ENCODE assay signal across 9 cellular contexts in the genomic region with DNA sequence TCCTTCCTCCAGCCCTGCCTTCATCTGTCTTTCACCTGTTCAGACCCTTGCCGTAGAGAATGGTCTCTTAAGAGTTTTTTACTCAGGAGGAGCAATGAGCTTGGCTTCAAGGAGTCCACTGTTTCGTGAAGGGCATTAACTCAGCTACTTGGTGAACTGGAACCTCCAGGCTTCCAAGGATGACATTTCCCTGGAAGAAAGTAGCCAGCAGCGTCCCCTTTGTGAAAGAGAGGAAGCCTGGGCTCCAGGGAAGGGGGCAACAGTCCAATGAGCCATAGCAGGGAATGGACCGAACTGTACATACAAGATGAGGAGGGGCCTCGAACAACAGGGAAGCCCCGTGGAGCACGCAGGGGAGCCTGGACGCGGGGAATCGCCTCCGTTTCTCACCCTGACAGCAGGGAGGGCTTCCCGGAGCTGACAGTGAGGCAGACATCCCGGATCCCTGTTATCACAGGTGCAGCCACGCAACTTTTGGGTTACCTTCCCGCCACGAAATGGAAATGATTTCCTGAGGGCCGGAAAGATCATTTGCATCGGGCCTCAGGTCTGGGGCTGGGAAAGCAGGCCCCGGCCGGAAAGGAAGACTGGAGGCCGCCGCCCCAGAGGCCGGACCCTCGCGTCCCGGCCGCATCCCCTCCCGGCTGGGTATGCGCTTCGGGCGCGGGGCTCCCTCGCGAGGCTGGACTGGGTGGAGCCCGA. TPM values are rescaled to one million over a fixed set of nuclear protein-coding genes. Genes with fewer than 3 reads are reported as not detected.
DNase-seq lines count a peak whose midpoint lies in the region; ATAC-seq, FAIRE-seq and TF ChIP-seq lines count a peak whose summit lies in the region.
"Had no signal": no experiment of that assay in that cellular context is flagged by ENCODE, and none has a peak within 500 bp of the region (broad histone marks: within the 10 kb centered on the region; RNA-seq: fewer than 3 reads in every experiment).

No MANE protein-coding gene starts in this region.

- no peak overlapping the region for H3K27ac Mint-ChIP-seq in activated T-cell treated with anti-CD3 and anti-CD28 coated beads, Interleukin-2, amount 50 U/mL, for 72 hours

- DNase-seq in DMS 273 (lab: John Stamatoyannopoulos, UW; ENCODE audit: unreplicated experiment) (peak; percentile 13), DMS 273 treated with DMSO at 0.1 percent for 48 hours (lab: John Stamatoyannopoulos, UW) (no peak), keratinocyte (ENCODE audit: low read depth, low spot score) (no peak), smooth muscle cell (lab: John Stamatoyannopoulos, UW; ENCODE audit: unreplicated experiment) (no peak), COR-L47 (lab: John Stamatoyannopoulos, UW) (no peak), DMS153 (lab: John Stamatoyannopoulos, UW) (no peak)
- no peak for DNase-seq in activated T-cell treated with anti-CD3 and anti-CD28 coated beads, Interleukin-2, amount 50 U/mL, for 72 hours
- DNase-seq: 8988T had no signal

- H3K9me1 ChIP-seq in keratinocyte (ENCODE audit: control insufficient read depth, extremely low read depth, insufficient read depth, low read length), result peaks cover 4% of the 10 kb centered on the region

- H3K4me2 ChIP-seq in keratinocyte (ENCODE audit: control insufficient read depth, extremely low read depth, insufficient read depth, low read depth, low read length), result peak overlapping the region; percentile 97
- peak overlapping the region; percentile 95 for H3K4me2 ChIP-seq in smooth muscle cell

- WGBS in smooth muscle cell (ENCODE audit: low lambda C conversion rate), result 10% methylated on average over 35 of the region's 35 CpGs

- no peak for TF ChIP-seq CTCF in keratinocyte (optimal IDR thresholded peaks at IDR 0.05 in 1 of 3, IDR thresholded peaks at IDR 0.05 in 1 of 3, conservative IDR thresholded peaks at IDR 0.05 in 1 of 3; ENCODE audit: extremely low read depth in 1 of 3, insufficient read depth in 2 of 3, low read length in 3 of 3)
- TF ChIP-seq CTCF in smooth muscle cell (IDR thresholded peaks at IDR 0.05; ENCODE audit: borderline replicate concordance, insufficient read depth, poor library complexity, severe bottlenecking), result no peak

- peak overlapping the region; percentile 75 to 76 for H3K4me3 Mint-ChIP-seq in activated T-cell treated with anti-CD3 and anti-CD28 coated beads, Interleukin-2, amount 50 U/mL, for 72 hours

- H3K4me3 ChIP-seq in keratinocyte (ENCODE audit: control insufficient read depth in 2 of 3, extremely low read depth in 1 of 3, insufficient read depth in 2 of 3, low read depth in 1 of 3, low read length in 3 of 3) (peak overlapping the region; percentile 79 to 99 (median 95)), smooth muscle cell (peak overlapping the region; percentile 79)

- H3K4me1 ChIP-seq in keratinocyte (ENCODE audit: control insufficient read depth, extremely low read depth, insufficient read depth, low read length), result peaks cover 42% of the 10 kb centered on the region
- H3K4me1 ChIP-seq in smooth muscle cell (ENCODE audit: low read depth), result peaks cover 12% of the 10 kb centered on the region

- H3K9ac ChIP-seq in keratinocyte (ENCODE audit: control insufficient read depth, extremely low read depth, insufficient read depth, low read length), result peak overlapping the region; percentile 85
- no peak overlapping the region for H3K9ac ChIP-seq in smooth muscle cell (ENCODE audit: low read depth)

- H3K27ac ChIP-seq in keratinocyte (ENCODE audit: control insufficient read depth, insufficient read depth, low read length) (peak overlapping the region; percentile 92), smooth muscle cell (ENCODE audit: low read depth) (peak overlapping the region; percentile 45)

- H3K36me3 ChIP-seq in keratinocyte (ENCODE audit: control insufficient read depth in 2 of 2, extremely low read depth in 1 of 2, insufficient read depth in 2 of 2, low read length in 2 of 2) (peaks cover 1 to 20% of the 10 kb centered on the region in 2 experiments), smooth muscle cell (ENCODE audit: low read depth) (no peaks in the 10 kb centered on the region)

- no peaks in the 10 kb centered on the region for H3K9me3 Mint-ChIP-seq in activated T-cell treated with anti-CD3 and anti-CD28 coated beads, Interleukin-2, amount 50 U/mL, for 72 hours

- peaks cover 37% of the 10 kb centered on the region for H3K4me1 Mint-ChIP-seq in activated T-cell treated with anti-CD3 and anti-CD28 coated beads, Interleukin-2, amount 50 U/mL, for 72 hours (ENCODE audit: low read depth)

- no peak for ATAC-seq in activated T-cell treated with anti-CD3 and anti-CD28 coated beads, Interleukin-2, amount 50 U/mL, for 72 hours (replicated peaks in 1 of 2)
- no peak for ATAC-seq in GM21423 (IDR thresholded peaks at IDR 0.05; ENCODE audit: unreplicated experiment)

- H3K9me3 ChIP-seq in keratinocyte (ENCODE audit: control insufficient read depth, low read depth, low read length) (no peaks in the 10 kb centered on the region), smooth muscle cell (replicated peaks; ENCODE audit: low read depth) (no peaks in the 10 kb centered on the region)

- H2AFZ ChIP-seq in keratinocyte (ENCODE audit: control insufficient read depth, low read length) (peak overlapping the region; percentile 82), smooth muscle cell (ENCODE audit: low read depth) (peak overlapping the region; percentile 21)

- peaks cover 21% of the 10 kb centered on the region for H4K20me1 ChIP-seq in keratinocyte (ENCODE audit: control insufficient read depth, extremely low read depth, insufficient read depth, low read length)
- H4K20me1 ChIP-seq in smooth muscle cell (ENCODE audit: low read depth), result peaks cover 9% of the 10 kb centered on the region

- peaks cover 2 to 3% of the 10 kb centered on the region in 2 donors for H3K36me3 Mint-ChIP-seq in activated T-cell treated with anti-CD3 and anti-CD28 coated beads, Interleukin-2, amount 50 U/mL, for 72 hours (ENCODE audit: insufficient read depth in 2 of 2)

- H3K27me3 ChIP-seq in keratinocyte (ENCODE audit: control insufficient read depth, extremely low read depth, insufficient read depth, low read length) (no peaks in the 10 kb centered on the region), smooth muscle cell (ENCODE audit: low read depth) (no peaks in the 10 kb centered on the region)

- H3K79me2 ChIP-seq in keratinocyte (ENCODE audit: control insufficient read depth, insufficient read depth, low read length) (peaks cover 38% of the 10 kb centered on the region), smooth muscle cell (ENCODE audit: low read depth) (peaks cover 4% of the 10 kb centered on the region)

- FAIRE-seq in keratinocyte (lab: Jason Lieb, UNC), result no peak

- H3F3A ChIP-seq in smooth muscle cell (ENCODE audit: low read depth), result no peaks in the 10 kb centered on the region

- dilution Hi-C loops in keratinocyte (cut with MboI; ENCODE audit: extremely low pct_ligation_motif_present, low sequenced_read_pairs), result no loop called here

- H3K27me3 Mint-ChIP-seq in activated T-cell treated with anti-CD3 and anti-CD28 coated beads, Interleukin-2, amount 50 U/mL, for 72 hours (ENCODE audit: low read depth), result peaks cover 14% of the 10 kb centered on the region

RNA-seq across cellular contexts. Expression of gene SPINT1, which starts 0.5 kb away (rescaled TPM):
- total RNA-seq in activated T-cell treated with anti-CD3 and anti-CD28 coated beads, Interleukin-2, amount 50 U/mL, for 72 hours, result 10 to 100 TPM; 17.3 to 19.4 TPM
- polyA plus RNA-seq in keratinocyte (30.1 to 146 TPM (median 40.9 TPM) in 3 replicates), smooth muscle cell (50.2 and 140 TPM in 2 replicates)
- polyA plus RNA-seq in keratinocyte (2011; ENCODE audit: low read depth), result 70.3 TPM
- polyA plus RNA-seq in keratinocyte (2011; cell fraction: cytosol; rRNA removed), result 50.7 and 75.2 TPM in 2 replicates
- polyA plus RNA-seq in keratinocyte (2011; cell fraction: nucleus; rRNA removed), result 223 and 225 TPM in 2 replicates
- 112 and 163 TPM in 2 replicates for polyA plus RNA-seq in keratinocyte (2012; ENCODE audit: low replicate concordance)
- polyA minus RNA-seq in keratinocyte, result 55.5 to 213 TPM (median 69.5 TPM) in 3 replicates
- polyA minus RNA-seq in keratinocyte (2011; cell fraction: cytosol; rRNA and poly(A)+ RNA removed), result 91.3 TPM
- polyA minus RNA-seq in keratinocyte (2011; cell fraction: nucleus; rRNA and poly(A)+ RNA removed), result 169 and 184 TPM in 2 replicates
- 47.0 and 76.5 TPM in 2 replicates for total RNA-seq in smooth muscle cell

RNA-seq across cellular contexts. Expression of gene PPP1R14D, which starts 14.8 kb away (rescaled TPM):
- total RNA-seq in activated T-cell treated with anti-CD3 and anti-CD28 coated beads, Interleukin-2, amount 50 U/mL, for 72 hours, result not detected
- polyA plus RNA-seq in keratinocyte (not detected in 3 replicates), smooth muscle cell (not detected in 2 replicates)
- polyA plus RNA-seq in keratinocyte (2011; ENCODE audit: low read depth), result not detected
- not detected in 2 replicates for polyA plus RNA-seq in keratinocyte (2011; cell fraction: cytosol; rRNA removed)
- not detected in 2 replicates for polyA plus RNA-seq in keratinocyte (2011; cell fraction: nucleus; rRNA removed)
- not detected in 2 replicates for polyA plus RNA-seq in keratinocyte (2012; ENCODE audit: low replicate concordance)
- polyA minus RNA-seq in keratinocyte, result not detected in 3 replicates
- not detected for polyA minus RNA-seq in keratinocyte (2011; cell fraction: cytosol; rRNA and poly(A)+ RNA removed)
- not detected in 2 replicates for polyA minus RNA-seq in keratinocyte (2011; cell fraction: nucleus; rRNA and poly(A)+ RNA removed)
- not detected in 2 replicates for total RNA-seq in smooth muscle cell

RNA-seq across cellular contexts. Expression of gene RHOV, which starts 30.7 kb away (rescaled TPM):
- under 1 TPM; 0.14 to 0.23 TPM for total RNA-seq in activated T-cell treated with anti-CD3 and anti-CD28 coated beads, Interleukin-2, amount 50 U/mL, for 72 hours
- 1.2 to 12.1 TPM (median 7.1 TPM) in 3 replicates for polyA plus RNA-seq in keratinocyte
- polyA plus RNA-seq in keratinocyte (2011; ENCODE audit: low read depth), result 15.0 TPM
- 3.3 and 7.6 TPM in 2 replicates for polyA plus RNA-seq in keratinocyte (2011; cell fraction: cytosol; rRNA removed)
- polyA plus RNA-seq in keratinocyte (2011; cell fraction: nucleus; rRNA removed), result 28.3 and 31.0 TPM in 2 replicates
- polyA plus RNA-seq in keratinocyte (2012; ENCODE audit: low replicate concordance), result 1.2 and 28.5 TPM in 2 replicates
- 0.89 to 4.5 TPM (median 3.4 TPM) in 3 replicates for polyA minus RNA-seq in keratinocyte
- 5.8 TPM for polyA minus RNA-seq in keratinocyte (2011; cell fraction: cytosol; rRNA and poly(A)+ RNA removed)
- 12.0 and 15.2 TPM in 2 replicates for polyA minus RNA-seq in keratinocyte (2011; cell fraction: nucleus; rRNA and poly(A)+ RNA removed)
- 2.9 and 3.3 TPM in 2 replicates for total RNA-seq in smooth muscle cell
- polyA plus RNA-seq in smooth muscle cell, result 3.0 and 10.3 TPM in 2 replicates

RNA-seq across cellular contexts. Expression of gene DNAJC17, which starts 36.1 kb away (rescaled TPM):
- 10 to 100 TPM; 26.3 to 37.3 TPM for total RNA-seq in activated T-cell treated with anti-CD3 and anti-CD28 coated beads, Interleukin-2, amount 50 U/mL, for 72 hours
- 27.0 to 55.9 TPM (median 35.3 TPM) in 3 replicates for polyA plus RNA-seq in keratinocyte
- 23.6 TPM for polyA plus RNA-seq in keratinocyte (2011; ENCODE audit: low read depth)
- polyA plus RNA-seq in keratinocyte (2011; cell fraction: cytosol; rRNA removed), result 30.6 and 31.7 TPM in 2 replicates
- polyA plus RNA-seq in keratinocyte (2011; cell fraction: nucleus; rRNA removed), result 65.7 and 71.0 TPM in 2 replicates
- polyA plus RNA-seq in keratinocyte (2012; ENCODE audit: low replicate concordance), result 23.2 and 38.5 TPM in 2 replicates
- 10.5 to 21.2 TPM (median 19.7 TPM) in 3 replicates for polyA minus RNA-seq in keratinocyte
- 13.8 TPM for polyA minus RNA-seq in keratinocyte (2011; cell fraction: cytosol; rRNA and poly(A)+ RNA removed)
- polyA minus RNA-seq in keratinocyte (2011; cell fraction: nucleus; rRNA and poly(A)+ RNA removed), result 8.0 and 8.5 TPM in 2 replicates
- 23.7 and 25.0 TPM in 2 replicates for total RNA-seq in smooth muscle cell
- 33.6 and 35.3 TPM in 2 replicates for polyA plus RNA-seq in smooth muscle cell

RNA-seq across cellular contexts. Expression of gene ZFYVE19, which starts 36.4 kb away (rescaled TPM):
- 10 to 100 TPM; 24.1 to 29.8 TPM for total RNA-seq in activated T-cell treated with anti-CD3 and anti-CD28 coated beads, Interleukin-2, amount 50 U/mL, for 72 hours
- polyA plus RNA-seq in keratinocyte, result 19.0 to 26.2 TPM (median 24.5 TPM) in 3 replicates
- 15.2 TPM for polyA plus RNA-seq in keratinocyte (2011; ENCODE audit: low read depth)
- polyA plus RNA-seq in keratinocyte (2011; cell fraction: cytosol; rRNA removed), result 17.0 and 20.2 TPM in 2 replicates
- 57.4 and 64.0 TPM in 2 replicates for polyA plus RNA-seq in keratinocyte (2011; cell fraction: nucleus; rRNA removed)
- 14.6 and 15.8 TPM in 2 replicates for polyA plus RNA-seq in keratinocyte (2012; ENCODE audit: low replicate concordance)
- polyA minus RNA-seq in keratinocyte, result 16.5 to 25.4 TPM (median 21.4 TPM) in 3 replicates
- 17.8 TPM for polyA minus RNA-seq in keratinocyte (2011; cell fraction: cytosol; rRNA and poly(A)+ RNA removed)
- 8.5 and 9.8 TPM in 2 replicates for polyA minus RNA-seq in keratinocyte (2011; cell fraction: nucleus; rRNA and poly(A)+ RNA removed)
- total RNA-seq in smooth muscle cell, result 16.5 and 18.1 TPM in 2 replicates
- polyA plus RNA-seq in smooth muscle cell, result 30.1 and 31.9 TPM in 2 replicates
